Comparison of ENCODE assay signal across 1 cellular context in genomic region chr11:66339163-66339675, GRCh38.
TF ChIP-seq lines count a peak whose summit lies in the region.

No MANE protein-coding gene starts in this region.

TF ChIP-seq in IMR-90, 13 proteins besides CTCF, POLR2A, EP300 and RAD21:
- TF ChIP-seq BHLHE40 (IDR thresholded peaks at IDR 0.05; ENCODE audit: low read depth, low read length) = no peak
- no peak for TF ChIP-seq RCOR1 (IDR thresholded peaks at IDR 0.05; ENCODE audit: insufficient replicate concordance, low read length)
- no peak for TF ChIP-seq USF2 (IDR thresholded peaks at IDR 0.05; ENCODE audit: low read depth, low read length)
- no peak for TF ChIP-seq NFE2L2 (IDR thresholded peaks at IDR 0.05; ENCODE audit: low read depth, low read length)
- TF ChIP-seq CEBPB (IDR thresholded peaks at IDR 0.05; ENCODE audit: low read depth, low read length) = no peak
- no peak for TF ChIP-seq CHD1 (IDR thresholded peaks at IDR 0.05; ENCODE audit: low read depth, low read length)
- no peak for TF ChIP-seq ELK1 (IDR thresholded peaks at IDR 0.05; ENCODE audit: borderline replicate concordance, low read depth, low read length)
- TF ChIP-seq FOS (IDR thresholded peaks at IDR 0.05; ENCODE audit: low read depth, low read length) = no peak
- TF ChIP-seq MAFK (IDR thresholded peaks at IDR 0.05; ENCODE audit: low read depth, low read length) = no peak
- no peak for TF ChIP-seq RFX5 (IDR thresholded peaks at IDR 0.05; ENCODE audit: low read depth, low read length)
- no peak for TF ChIP-seq MXI1 (IDR thresholded peaks at IDR 0.05; ENCODE audit: borderline replicate concordance, low read depth, low read length)
- no peak for TF ChIP-seq MAZ (IDR thresholded peaks at IDR 0.05; ENCODE audit: borderline replicate concordance, low read depth, low read length)
- no peak for TF ChIP-seq SMC3 (IDR thresholded peaks at IDR 0.05; ENCODE audit: low read depth, low read length)
